In the genomic region with DNA sequence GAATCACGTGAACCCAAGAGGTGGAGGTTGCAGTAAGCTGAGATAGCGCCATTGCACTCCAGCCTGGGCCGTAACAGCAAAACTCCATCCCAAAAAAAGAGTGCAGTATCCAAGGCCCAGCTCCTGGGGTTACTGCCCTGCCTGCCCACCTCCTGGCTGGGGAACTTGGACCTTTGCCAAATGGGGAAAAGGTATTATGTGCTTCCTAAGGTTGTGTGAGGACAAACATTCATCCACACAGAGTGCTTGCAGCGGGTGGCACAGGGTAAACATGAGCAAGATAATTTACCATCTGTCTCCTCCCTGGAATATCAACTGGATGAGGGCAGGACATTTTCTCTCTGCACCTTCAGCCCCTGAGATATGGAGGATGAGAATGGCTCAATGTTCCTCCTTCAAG, we compare ENCODE assay signal across 19 cellular contexts.
DNase-seq lines count a peak whose midpoint lies in the region; ATAC-seq, FAIRE-seq and TF ChIP-seq lines count a peak whose summit lies in the region.
"Had no signal": no experiment of that assay in that cellular context is flagged by ENCODE, and none has a peak within 500 bp of the region (broad histone marks: within the 10 kb centered on the region; RNA-seq: fewer than 3 reads in every experiment).

No MANE protein-coding gene starts in this region.

- no peak overlapping the region for H3K4me2 ChIP-seq in smooth muscle cell

- FAIRE-seq in bronchial epithelial cell (lab: Jason Lieb, UNC), result peak; percentile 64
- FAIRE-seq: GM12878 had no signal

- no peak overlapping the region for H3K9ac ChIP-seq in smooth muscle cell (ENCODE audit: low read depth)

- H3K9me3 ChIP-seq in mucosa of descending colon (no peaks in the 10 kb centered on the region), smooth muscle cell (replicated peaks; ENCODE audit: low read depth) (no peaks in the 10 kb centered on the region)

- H3K79me2 ChIP-seq in smooth muscle cell (ENCODE audit: low read depth), result no peaks in the 10 kb centered on the region

- H3F3A ChIP-seq in smooth muscle cell (ENCODE audit: low read depth), result no peaks in the 10 kb centered on the region

- H3K4me3 ChIP-seq in bronchial epithelial cell (ENCODE audit: low read depth, low read length) (no peak overlapping the region), mucosa of descending colon (no peak overlapping the region), smooth muscle cell (no peak overlapping the region)
- H3K4me3 ChIP-seq: GM12878 had no signal

- DNase-seq in NCI-H2171 treated with DMSO at 0.1 percent for 48 hours (lab: John Stamatoyannopoulos, UW) (peak; percentile 19), NCI-H2171 (lab: John Stamatoyannopoulos, UW) (no peak), DMS 273 (lab: John Stamatoyannopoulos, UW; ENCODE audit: unreplicated experiment) (peak; percentile 74), bronchial epithelial cell (ENCODE audit: low read depth) (no peak), mucosa of descending colon (no peak), NCI-H2196 treated with DMSO at 0.1 percent for 48 hours (lab: John Stamatoyannopoulos, UW; ENCODE audit: unreplicated experiment) (no peak), smooth muscle cell (lab: John Stamatoyannopoulos, UW; ENCODE audit: unreplicated experiment) (no peak)
- DNase-seq: COR-L47, DMS153, EL, H9, MM.1S, NCI-H1092, NCI-H146, NCI-H2029 treated with DMSO at 0.1 percent for 48 hours, NCI-H226, NCI-H524 treated with DMSO at 0.1 percent for 48 hours had no signal

- no peaks in the 10 kb centered on the region for H4K20me1 ChIP-seq in smooth muscle cell (ENCODE audit: low read depth)

- peaks cover 13% of the 10 kb centered on the region for H3K36me3 ChIP-seq in bronchial epithelial cell (ENCODE audit: control insufficient read depth, insufficient read depth, low read length)
- H3K36me3 ChIP-seq in mucosa of descending colon (ENCODE audit: low read depth), result no peaks in the 10 kb centered on the region
- peaks cover 16% of the 10 kb centered on the region for H3K36me3 ChIP-seq in smooth muscle cell (ENCODE audit: low read depth)

- H3K27ac ChIP-seq in smooth muscle cell (ENCODE audit: low read depth), result no peak overlapping the region

- H3K4me1 ChIP-seq in mucosa of descending colon (ENCODE audit: low read depth) (peaks cover 2% of the 10 kb centered on the region), smooth muscle cell (ENCODE audit: low read depth) (no peaks in the 10 kb centered on the region)

- no peak overlapping the region for H2AFZ ChIP-seq in smooth muscle cell (ENCODE audit: low read depth)

- ATAC-seq in mucosa of descending colon, result peak; percentile 18
- ATAC-seq in GM19467 (IDR thresholded peaks at IDR 0.05; ENCODE audit: unreplicated experiment), result no peak
- ATAC-seq: GM12878 had no signal

- intact Hi-C loops in mucosa of descending colon (cut with DNase I, micrococcal nuclease), result no loop called here

- WGBS in smooth muscle cell (ENCODE audit: low lambda C conversion rate), result 98% methylated on average over 4 of the region's 4 CpGs

- no peak for TF ChIP-seq CTCF in bronchial epithelial cell (IDR thresholded peaks at IDR 0.05; ENCODE audit: insufficient read depth, low read length, severe bottlenecking)
- TF ChIP-seq CTCF in mucosa of descending colon (IDR thresholded peaks at IDR 0.05), result no peak
- no peak for TF ChIP-seq CTCF in smooth muscle cell (IDR thresholded peaks at IDR 0.05; ENCODE audit: borderline replicate concordance, insufficient read depth, poor library complexity, severe bottlenecking)

- H3K27me3 ChIP-seq in bronchial epithelial cell (ENCODE audit: control insufficient read depth, insufficient read depth, low read length) (no peaks in the 10 kb centered on the region), smooth muscle cell (ENCODE audit: low read depth) (no peaks in the 10 kb centered on the region)

Comparison
In these comparisons a context has a peak if more than half of its experiments do, and no peak if none do; other contexts are left out.
1. DNase-seq: peak in NCI-H2171 treated with DMSO at 0.1 percent for 48 hours (single experiment) and DMS 273 (single experiment); none in NCI-H2171 (single experiment), bronchial epithelial cell (single experiment), mucosa of descending colon (0 of 3), NCI-H2196 treated with DMSO at 0.1 percent for 48 hours (single experiment) and smooth muscle cell (single experiment).